24 cellular contexts compared by ENCODE assay signal in genomic region chr3:161072076-161072697, GRCh38. TPM values are rescaled to one million over a fixed set of nuclear protein-coding genes. Genes with fewer than 3 reads are reported as not detected.
DNase-seq lines count a peak whose midpoint lies in the region; ATAC-seq, FAIRE-seq and TF ChIP-seq lines count a peak whose summit lies in the region.
"Had no signal": no experiment of that assay in that cellular context is flagged by ENCODE, and none has a peak within 500 bp of the region (broad histone marks: within the 10 kb centered on the region; RNA-seq: fewer than 3 reads in every experiment).

No MANE protein-coding gene starts in this region.

- POLR2A ChIA-PET in activated CD8-positive, alpha-beta T cell treated with anti-CD3 and anti-CD28 coated beads for 36 hours (lab: Charles Lee): no interaction called here

- H3K9me3 Mint-ChIP-seq in T-helper 2 cell treated with Interferon-gamma antibody and Interleukin-4, amounts not matched to agents 5 μg/mL and 100 μg/mL, for 36 hours: no peaks in the 10 kb centered on the region
- no peaks in the 10 kb centered on the region for H3K9me3 Mint-ChIP-seq in activated CD8-positive, alpha-beta T cell treated with anti-CD3 and anti-CD28 coated beads for 36 hours
- H3K9me3 Mint-ChIP-seq: activated naive CD4-positive, alpha-beta T cell treated with anti-CD3 and anti-CD28 coated beads, Interleukin-2, amount 50 U/mL, for 72 hours; CD4-positive, alpha-beta memory T cell; central memory CD8-positive, alpha-beta T cell; mesothelial cell of epicardium; naive B cell had no signal

- FAIRE-seq in GM12891 (lab: Jason Lieb, UNC): peak; percentile 51
- FAIRE-seq: A204.1, GM12892 had no signal

- peaks cover 1% of the 10 kb centered on the region for H3K36me3 Mint-ChIP-seq in T-helper 2 cell treated with Interferon-gamma antibody and Interleukin-4, amounts not matched to agents 5 μg/mL and 100 μg/mL, for 36 hours (ENCODE audit: low read depth)
- H3K36me3 Mint-ChIP-seq in activated CD8-positive, alpha-beta T cell treated with anti-CD3 and anti-CD28 coated beads for 36 hours (ENCODE audit: low read depth): no peaks in the 10 kb centered on the region
- H3K36me3 Mint-ChIP-seq: activated naive CD4-positive, alpha-beta T cell treated with anti-CD3 and anti-CD28 coated beads, Interleukin-2, amount 50 U/mL, for 72 hours; mesothelial cell of epicardium; naive B cell had no signal

- intact Hi-C loops in activated CD8-positive, alpha-beta T cell treated with anti-CD3 and anti-CD28 coated beads for 36 hours (cut with micrococcal nuclease): loop anchor here (5.0 kb wide), 1 partner anchor 35 kb away; no protein-coding TSS in a partner anchor

- H3K27me3 Mint-ChIP-seq in T-helper 2 cell treated with Interferon-gamma antibody and Interleukin-4, amounts not matched to agents 5 μg/mL and 100 μg/mL, for 36 hours (ENCODE audit: low read depth): peaks cover 33% of the 10 kb centered on the region
- H3K27me3 Mint-ChIP-seq in activated CD8-positive, alpha-beta T cell treated with anti-CD3 and anti-CD28 coated beads for 36 hours: peaks cover 2% of the 10 kb centered on the region
- H3K27me3 Mint-ChIP-seq: CD4-positive, alpha-beta memory T cell; naive B cell had no signal

- H3K4me1 Mint-ChIP-seq in T-helper 2 cell treated with Interferon-gamma antibody and Interleukin-4, amounts not matched to agents 5 μg/mL and 100 μg/mL, for 36 hours (ENCODE audit: low read depth): peaks cover 35% of the 10 kb centered on the region
- peaks cover 42% of the 10 kb centered on the region for H3K4me1 Mint-ChIP-seq in activated CD8-positive, alpha-beta T cell treated with anti-CD3 and anti-CD28 coated beads for 36 hours (ENCODE audit: low read depth)
- H3K4me1 Mint-ChIP-seq: central memory CD8-positive, alpha-beta T cell; mesothelial cell of epicardium had no signal

- H3K4me3 Mint-ChIP-seq in T-helper 2 cell treated with Interferon-gamma antibody and Interleukin-4, amounts not matched to agents 5 μg/mL and 100 μg/mL, for 36 hours: peak overlapping the region; percentile 24
- no peak overlapping the region for H3K4me3 Mint-ChIP-seq in activated CD8-positive, alpha-beta T cell treated with anti-CD3 and anti-CD28 coated beads for 36 hours
- H3K4me3 Mint-ChIP-seq: CD4-positive, alpha-beta memory T cell; central memory CD8-positive, alpha-beta T cell; mesothelial cell of epicardium; naive B cell had no signal

- H3K4me3 ChIP-seq in epithelial cell of esophagus (ENCODE audit: low read length): no peak overlapping the region
- H3K4me3 ChIP-seq: transverse colon had no signal

- CTCF ChIA-PET in activated CD8-positive, alpha-beta T cell treated with anti-CD3 and anti-CD28 coated beads for 36 hours (lab: Charles Lee): no interaction called here

- ATAC-seq in activated CD8-positive, alpha-beta T cell treated with anti-CD3 and anti-CD28 coated beads for 36 hours: peak; percentile 50
- ATAC-seq in HG02973 (IDR thresholded peaks at IDR 0.05; ENCODE audit: unreplicated experiment) (no peak), HG03378 (IDR thresholded peaks at IDR 0.05; ENCODE audit: unreplicated experiment) (no peak)
- ATAC-seq: left ventricle myocardium superior had no signal

- H3K27ac Mint-ChIP-seq in T-helper 2 cell treated with Interferon-gamma antibody and Interleukin-4, amounts not matched to agents 5 μg/mL and 100 μg/mL, for 36 hours: no peak overlapping the region
- peak overlapping the region; percentile 70 for H3K27ac Mint-ChIP-seq in activated CD8-positive, alpha-beta T cell treated with anti-CD3 and anti-CD28 coated beads for 36 hours
- H3K27ac Mint-ChIP-seq: activated naive CD4-positive, alpha-beta T cell treated with anti-CD3 and anti-CD28 coated beads, Interleukin-2, amount 50 U/mL, for 72 hours; CD4-positive, alpha-beta memory T cell; mesothelial cell of epicardium; naive B cell had no signal

- TF ChIP-seq CTCF in activated CD8-positive, alpha-beta T cell treated with anti-CD3 and anti-CD28 coated beads for 36 hours (IDR thresholded peaks at IDR 0.05): no peak
- TF ChIP-seq CTCF in epithelial cell of esophagus (IDR thresholded peaks at IDR 0.05; ENCODE audit: insufficient read depth, low read depth, low read length, missing control alignments): no peak

- no peak for TF ChIP-seq POLR2A in GM12891 (IDR thresholded peaks at IDR 0.05; ENCODE audit: low read depth, low read length)

- no peak for DNase-seq in T-helper 2 cell treated with Interferon-gamma antibody and Interleukin-4, amounts not matched to agents 5 μg/mL and 100 μg/mL, for 36 hours (ENCODE audit: low spot score)
- DNase-seq in T-helper 2 cell (no peak), GM12891 (ENCODE audit: insufficient read length, low spot score) (no peak), epithelial cell of esophagus (ENCODE audit: low read depth) (peak; percentile 18), glomerular visceral epithelial cell (ENCODE audit: extremely low spot score) (no peak)
- no peak for DNase-seq in activated CD8-positive, alpha-beta T cell treated with anti-CD3 and anti-CD28 coated beads for 36 hours
- DNase-seq: activated CD4-positive, CD25-positive, alpha-beta regulatory T cell treated with anti-CD3 and anti-CD28 coated beads, Interleukin-2, amount 50 U/mL, for 72 hours; CD4-positive, alpha-beta memory T cell; EL; islet precursor cell; Karpas-422; left ventricle myocardium superior; naive B cell; NCI-H1694; NCI-H524 treated with DMSO at 0.1 percent for 48 hours; occipital lobe; transverse colon had no signal

TF ChIP-seq in GM12891, 5 proteins besides CTCF, POLR2A, EP300 and RAD21:
- TF ChIP-seq POU2F2 (IDR thresholded peaks at IDR 0.05; ENCODE audit: low read depth, low read length) (no peak), SPI1 (IDR thresholded peaks at IDR 0.05; ENCODE audit: low read depth, low read length) (no peak), POLR2AphosphoS5 (IDR thresholded peaks at IDR 0.05; ENCODE audit: low read depth, low read length) (no peak), PAX5 (IDR thresholded peaks at IDR 0.05; ENCODE audit: insufficient read depth, low read length, severe bottlenecking) (no peak), TAF1 (IDR thresholded peaks at IDR 0.05; ENCODE audit: low read depth, low read length) (no peak)

RNA-seq across cellular contexts. Expression of gene B3GALNT1, which starts 33.0 kb away (rescaled TPM):
- 2.8 TPM for polyA plus RNA-seq in GM12891 (2012; ENCODE audit: low read depth, missing spikeins)
- 1 to 10 TPM; 2.2 to 3.2 TPM for total RNA-seq in activated CD8-positive, alpha-beta T cell treated with anti-CD3 and anti-CD28 coated beads for 36 hours
